In genomic region chr19:52336976-52337375, GRCh38 we compare ENCODE assay signal across 10 cellular contexts. TPM values are rescaled to one million over a fixed set of nuclear protein-coding genes. Genes with fewer than 3 reads are reported as not detected.
A peak's percentile ranks its signal among the peaks of the same experiment; 100 is the strongest.
DNase-seq lines count a peak whose midpoint lies in the region; ATAC-seq and TF ChIP-seq lines count a peak whose summit lies in the region.
"Had no signal": no experiment of that assay in that cellular context is flagged by ENCODE, and none has a peak within 500 bp of the region (broad histone marks: within the 10 kb centered on the region; RNA-seq: fewer than 3 reads in every experiment).

No MANE protein-coding gene starts in this region.

- peak overlapping the region; percentile 68 for H3K4me2 ChIP-seq in PC-9
- peak overlapping the region; percentile 89 for H3K4me2 ChIP-seq in fibroblast of lung (ENCODE audit: extremely low read depth, insufficient read depth, low read length)

- CTCF ChIA-PET in PC-9 (lab: Charles Lee) = no interaction called here

- H3K27me3 ChIP-seq in PC-9 (ENCODE audit: insufficient read depth, low read depth) (no peaks in the 10 kb centered on the region), fibroblast of lung (ENCODE audit: control insufficient read depth, insufficient read depth, low read length) (no peaks in the 10 kb centered on the region)

- no peak for TF ChIP-seq CTCF in PC-9 (conservative IDR thresholded peaks at IDR 0.05)
- no peak for TF ChIP-seq CTCF in fibroblast of lung (conservative IDR thresholded peaks at IDR 0.05 in 1 of 2, IDR thresholded peaks at IDR 0.05 in 1 of 2; ENCODE audit: low read depth in 1 of 2, low read length in 2 of 2)
- TF ChIP-seq CTCF in osteocyte (IDR thresholded peaks at IDR 0.05) = no peak

- POLR2A ChIA-PET in PC-9 (lab: Charles Lee; ENCODE audit: unreplicated experiment) = no interaction called here

- H3K36me3 ChIP-seq in PC-9 (ENCODE audit: low read depth) (no peaks in the 10 kb centered on the region), fibroblast of lung (ENCODE audit: control insufficient read depth, insufficient read depth, low read length) (no peaks in the 10 kb centered on the region)

- no peaks in the 10 kb centered on the region for H3K9me2 ChIP-seq in PC-9 (ENCODE audit: insufficient read depth)

- H2AFZ ChIP-seq in PC-9 (peak overlapping the region; percentile 88), fibroblast of lung (ENCODE audit: low read length) (peak overlapping the region; percentile 91)

- DNase-seq in EL (peak; percentile 4), PC-9 (no peak), fibroblast of lung (ENCODE audit: low read depth in 2 of 2) (peak; percentile 15 to 17), osteocyte (ENCODE audit: extremely low spot score, unreplicated experiment) (no peak), amygdala (lab: John Stamatoyannopoulos, UW) (no peak), SKM-1 (lab: John Stamatoyannopoulos, UW; ENCODE audit: unreplicated experiment) (no peak)
- DNase-seq in activated CD4-positive, alpha-beta T cell treated with anti-CD3 and anti-CD28 coated beads, Interleukin-2, amount 50 U/mL, for 4 hours = no peak
- DNase-seq: activated CD4-positive, alpha-beta T cell treated with anti-CD3 and anti-CD28 coated beads, Interleukin-2, amount 50 U/mL, for 48 hours had no signal

- H4K20me1 ChIP-seq in PC-9 (ENCODE audit: insufficient read depth) = no peaks in the 10 kb centered on the region
- no peaks in the 10 kb centered on the region for H4K20me1 ChIP-seq in fibroblast of lung (ENCODE audit: control insufficient read depth, extremely low read depth, insufficient read depth, low read length)

- no peaks in the 10 kb centered on the region for H3K79me2 ChIP-seq in PC-9 (ENCODE audit: low read depth)
- no peaks in the 10 kb centered on the region for H3K79me2 ChIP-seq in fibroblast of lung (ENCODE audit: control insufficient read depth, insufficient read depth, low read length)

- H3K36me3 Mint-ChIP-seq in osteocyte (ENCODE audit: unreplicated experiment) = peaks cover 16% of the 10 kb centered on the region

- H3K4me3 ChIP-seq in PC-9 (peak overlapping the region; percentile 63; the same call in 1 of the 2 replicates), fibroblast of lung (replicated peaks in 1 of 4; ENCODE audit: control extremely low read depth in 1 of 4, insufficient read depth in 1 of 4, low read depth in 3 of 4, low read length in 4 of 4) (peak overlapping the region; percentile 81 to 97 (median 91))

- BruUV-seq in PC-9 (replicated peaks; lab: Mats Ljungman, UMichigan) = no TSS peak

- H3K27ac ChIP-seq in PC-9 = no peak overlapping the region
- peak overlapping the region; percentile 89 for H3K27ac ChIP-seq in fibroblast of lung (ENCODE audit: insufficient read depth, low read length)

- intact Hi-C loops in PC-9 (cut with micrococcal nuclease; ENCODE audit: unreplicated experiment) = no loop called here

- peak overlapping the region; percentile 98 for H3K27ac Mint-ChIP-seq in osteocyte (ENCODE audit: unreplicated experiment)

- H3K9me3 ChIP-seq in PC-9 (ENCODE audit: insufficient read depth, low read depth) (peaks cover 26% of the 10 kb centered on the region), fibroblast of lung (ENCODE audit: control insufficient read depth, insufficient read depth, low read depth, low read length) (no peaks in the 10 kb centered on the region)

- peak overlapping the region; percentile 86 for H3K9ac ChIP-seq in fibroblast of lung (ENCODE audit: insufficient read depth, low read length)

- H3K4me1 ChIP-seq in PC-9 (replicated peaks; ENCODE audit: insufficient read depth) = no peaks in the 10 kb centered on the region
- H3K4me1 ChIP-seq in fibroblast of lung (ENCODE audit: control insufficient read depth, extremely low read depth, insufficient read depth, low read length) = no peaks in the 10 kb centered on the region

- peaks cover 17% of the 10 kb centered on the region for H3K9me3 Mint-ChIP-seq in osteocyte (ENCODE audit: unreplicated experiment)

- no peaks in the 10 kb centered on the region for H3K27me3 Mint-ChIP-seq in osteocyte (ENCODE audit: unreplicated experiment)

- no peak for ATAC-seq in HG03139 (IDR thresholded peaks at IDR 0.05; ENCODE audit: unreplicated experiment)
- ATAC-seq: HCT116 had no signal

- peak overlapping the region; percentile 97 for H3K4me3 Mint-ChIP-seq in osteocyte (ENCODE audit: unreplicated experiment)

- H3F3A ChIP-seq in PC-9 (ENCODE audit: insufficient read depth, low read depth) = no peaks in the 10 kb centered on the region

- peaks cover 12% of the 10 kb centered on the region for H3K4me1 Mint-ChIP-seq in osteocyte (ENCODE audit: unreplicated experiment)

RNA-seq across cellular contexts. Expression of gene ZNF610, which starts 0.9 kb away (rescaled TPM):
- total RNA-seq in PC-9 (2021) (1.8 and 2.6 TPM in 2 replicates), fibroblast of lung (3.3 and 5.3 TPM in 2 replicates), osteocyte (3.8 and 6.6 TPM in 2 replicates)
- polyA plus RNA-seq in fibroblast of lung = 1.8 and 3.0 TPM in 2 replicates
- polyA plus RNA-seq in fibroblast of lung (2012) = 0.95 and 1.6 TPM in 2 replicates
- 1.8 TPM in 1 of 2 replicates, not detected in the other for polyA minus RNA-seq in fibroblast of lung (ENCODE audit: low replicate concordance)

RNA-seq across cellular contexts. Expression of gene ZNF880, which starts 32.7 kb away (rescaled TPM):
- total RNA-seq in PC-9 (2021) (20.8 and 27.3 TPM in 2 replicates), fibroblast of lung (24.8 and 25.9 TPM in 2 replicates), osteocyte (3.0 and 4.6 TPM in 2 replicates)
- polyA plus RNA-seq in fibroblast of lung = 21.8 and 36.5 TPM in 2 replicates
- polyA plus RNA-seq in fibroblast of lung (2012) = 13.3 and 15.8 TPM in 2 replicates
- 2.2 and 10.1 TPM in 2 replicates for polyA minus RNA-seq in fibroblast of lung (ENCODE audit: low replicate concordance)

RNA-seq across cellular contexts. Expression of gene ZNF480, which starts 40.0 kb away (rescaled TPM):
- total RNA-seq in PC-9 (2021) (8.7 and 10.2 TPM in 2 replicates), fibroblast of lung (4.9 and 5.9 TPM in 2 replicates), osteocyte (13.5 TPM in 2 replicates)
- 7.6 and 7.7 TPM in 2 replicates for polyA plus RNA-seq in fibroblast of lung
- polyA plus RNA-seq in fibroblast of lung (2012) = 6.7 and 9.8 TPM in 2 replicates
- 0.63 and 1.2 TPM in 2 replicates for polyA minus RNA-seq in fibroblast of lung (ENCODE audit: low replicate concordance)

Comparison
In these comparisons a context has a peak if more than half of its experiments do, and no peak if none do; other contexts are left out.
1. DNase-seq: peak in EL (single experiment) and fibroblast of lung (2 of 2); none in PC-9 (0 of 2), osteocyte (single experiment), amygdala (0 of 56), activated CD4-positive, alpha-beta T cell treated with anti-CD3 and anti-CD28 coated beads, Interleukin-2, amount 50 U/mL, for 4 hours (0 of 2) and SKM-1 (single experiment).